ENCODE assay signal across 13 cellular contexts in genomic region chr5:116272281-116272941, GRCh38.
DNase-seq lines count a peak whose midpoint lies in the region; ATAC-seq and TF ChIP-seq lines count a peak whose summit lies in the region.
"Had no signal": no experiment of that assay in that cellular context is flagged by ENCODE, and none has a peak within 500 bp of the region (broad histone marks: within the 10 kb centered on the region; RNA-seq: fewer than 3 reads in every experiment).

No MANE protein-coding gene starts in this region.

- no peak overlapping the region for H3K4me3 ChIP-seq in epithelial cell of proximal tubule (ENCODE audit: low read depth, low read length)
- H3K4me3 ChIP-seq: HAP-1 had no signal

- TF ChIP-seq CTCF in GM12872 (IDR thresholded peaks at IDR 0.05; ENCODE audit: insufficient read depth, low read depth, low read length) (peak; percentile 19; the same call in 1 of the 3 replicates), LNCAP (IDR thresholded peaks at IDR 0.05) (peak; percentile 44; the same call in 1 of the 2 replicates), epithelial cell of proximal tubule (conservative IDR thresholded peaks at IDR 0.05; ENCODE audit: low read depth, low read length) (peak; percentile 59)

- ATAC-seq in GM18520 (IDR thresholded peaks at IDR 0.05; ENCODE audit: unreplicated experiment) = no peak
- ATAC-seq: stimulated activated memory B cell treated with anti-CD40 and anti-IgM and Interleukin-4, amounts not matched to agents 10 μg/mL and 1 μg/mL and 100 μg/mL, for 72 hours had no signal

- DNase-seq in epithelial cell of proximal tubule (ENCODE audit: low read depth) (peak; percentile 45), renal cortical epithelial cell (ENCODE audit: low read depth) (peak; percentile 75), activated gamma-delta T cell (lab: John Stamatoyannopoulos, UW) (no peak), H4 (ENCODE audit: low spot score) (no peak)
- DNase-seq: MM.1S, NCI-H446, SHP77 treated with DMSO at 0.1 percent for 48 hours, WERI-Rb-1 had no signal

Comparison
In these comparisons a context has a peak if more than half of its experiments do, and no peak if none do; other contexts are left out.
1. DNase-seq: peak in epithelial cell of proximal tubule (single experiment) and renal cortical epithelial cell (single experiment); none in activated gamma-delta T cell (single experiment) and H4 (single experiment).
2. Peak in every context shown above with its lines, with median percentiles within 50 percentile points of each other: CTCF ChIP-seq.